10 cellular contexts compared by ENCODE assay signal in genomic region chr6:89239338-89239737, GRCh38. TPM values are rescaled to one million over a fixed set of nuclear protein-coding genes. Genes with fewer than 3 reads are reported as not detected.
DNase-seq lines count a peak whose midpoint lies in the region; ATAC-seq and TF ChIP-seq lines count a peak whose summit lies in the region.
"Had no signal": no experiment of that assay in that cellular context is flagged by ENCODE, and none has a peak within 500 bp of the region (broad histone marks: within the 10 kb centered on the region; RNA-seq: fewer than 3 reads in every experiment).

No MANE protein-coding gene starts in this region.

- no peaks in the 10 kb centered on the region for H3K9me2 ChIP-seq in MM.1S (replicated peaks; ENCODE audit: insufficient read depth, low read length)

- peak; percentile 51 for TF ChIP-seq CTCF in cardiac muscle cell (IDR thresholded peaks at IDR 0.05; ENCODE audit: low read depth, low read length)
- peak in 1 of 2 donors; percentile 22 for TF ChIP-seq CTCF in right atrium auricular region (IDR thresholded peaks at IDR 0.05)
- peak; percentile 56 for TF ChIP-seq CTCF in MM.1S (IDR thresholded peaks at IDR 0.05; ENCODE audit: low read length)

- H3K9ac ChIP-seq in MM.1S (ENCODE audit: low read length), result no peak overlapping the region
- H3K9ac ChIP-seq: parathyroid adenoma had no signal

- H3K36me3 Mint-ChIP-seq in central memory CD8-positive, alpha-beta T cell (ENCODE audit: insufficient read depth), result no peaks in the 10 kb centered on the region
- no peaks in the 10 kb centered on the region for H3K36me3 Mint-ChIP-seq in stimulated activated effector memory CD8-positive, alpha-beta T cell treated with anti-CD3 and anti-CD28 coated beads, Interleukin-12 subunit alpha, Interleukin-12 subunit beta, amount 100 ng/mL, for 72 hours

- H3K4me1 ChIP-seq in cardiac muscle cell (ENCODE audit: low read depth) (no peaks in the 10 kb centered on the region), right atrium auricular region (no peaks in the 10 kb centered on the region), MM.1S (ENCODE audit: low read length) (peaks cover 38% of the 10 kb centered on the region)
- H3K4me1 ChIP-seq: parathyroid adenoma had no signal

- H3K27me3 ChIP-seq in cardiac muscle cell (no peaks in the 10 kb centered on the region), right atrium auricular region (no peaks in the 10 kb centered on the region), MM.1S (replicated peaks; ENCODE audit: insufficient read depth, low read length) (no peaks in the 10 kb centered on the region)

- no peaks in the 10 kb centered on the region for H3K9me3 Mint-ChIP-seq in central memory CD8-positive, alpha-beta T cell
- no peaks in the 10 kb centered on the region for H3K9me3 Mint-ChIP-seq in stimulated activated effector memory CD8-positive, alpha-beta T cell treated with anti-CD3 and anti-CD28 coated beads, Interleukin-12 subunit alpha, Interleukin-12 subunit beta, amount 100 ng/mL, for 72 hours

- peaks cover 35% of the 10 kb centered on the region for H3K27me3 Mint-ChIP-seq in central memory CD8-positive, alpha-beta T cell

- ATAC-seq in central memory CD8-positive, alpha-beta T cell (replicated peaks; ENCODE audit: extremely low read depth, poor library complexity, severe bottlenecking), result peak; percentile 76
- peak; percentile 59 for ATAC-seq in stimulated activated effector memory CD8-positive, alpha-beta T cell treated with anti-CD3 and anti-CD28 coated beads, Interleukin-12 subunit alpha, Interleukin-12 subunit beta, amount 100 ng/mL, for 72 hours
- no peak for ATAC-seq in GM19397 (IDR thresholded peaks at IDR 0.05; ENCODE audit: unreplicated experiment)

- DNase-seq in cardiac muscle cell (ENCODE audit: low read depth in 1 of 2, low spot score in 1 of 2), result peak in 1 of 2 donors; percentile 18
- DNase-seq in right atrium auricular region (ENCODE audit: low spot score), result no peak
- peak; percentile 67 for DNase-seq in MM.1S
- DNase-seq in central memory CD8-positive, alpha-beta T cell (ENCODE audit: low spot score in 2 of 2), result no peak
- peak in 1 of 2 donors; percentile 54 for DNase-seq in stimulated activated effector memory CD8-positive, alpha-beta T cell treated with anti-CD3 and anti-CD28 coated beads, Interleukin-12 subunit alpha, Interleukin-12 subunit beta, amount 100 ng/mL, for 72 hours (ENCODE audit: low spot score in 2 of 2)
- no peak for DNase-seq in NCI-H524 (lab: John Stamatoyannopoulos, UW)
- DNase-seq in NK-92 (lab: John Stamatoyannopoulos, UW; ENCODE audit: unreplicated experiment), result no peak
- DNase-seq: NCI-H1105 treated with DMSO at 0.1 percent for 48 hours had no signal

- no peaks in the 10 kb centered on the region for H3K36me3 ChIP-seq in cardiac muscle cell
- no peaks in the 10 kb centered on the region for H3K36me3 ChIP-seq in right atrium auricular region
- H3K36me3 ChIP-seq in MM.1S (replicated peaks; ENCODE audit: insufficient read depth, low read length), result no peaks in the 10 kb centered on the region

- no peak overlapping the region for H3K27ac ChIP-seq in cardiac muscle cell
- H3K27ac ChIP-seq in right atrium auricular region, result no peak overlapping the region
- H3K27ac ChIP-seq in MM.1S (ENCODE audit: low read length), result no peak overlapping the region
- H3K27ac ChIP-seq: parathyroid adenoma had no signal

- H3K4me1 Mint-ChIP-seq in central memory CD8-positive, alpha-beta T cell, result peaks cover 20% of the 10 kb centered on the region
- peaks cover 12% of the 10 kb centered on the region for H3K4me1 Mint-ChIP-seq in stimulated activated effector memory CD8-positive, alpha-beta T cell treated with anti-CD3 and anti-CD28 coated beads, Interleukin-12 subunit alpha, Interleukin-12 subunit beta, amount 100 ng/mL, for 72 hours

- no peaks in the 10 kb centered on the region for H3K79me2 ChIP-seq in MM.1S (ENCODE audit: low read length)
- H3K79me2 ChIP-seq: parathyroid adenoma had no signal

- H3F3A ChIP-seq in MM.1S (ENCODE audit: insufficient read depth, low read length), result peaks cover 22% of the 10 kb centered on the region

- H3K4me3 ChIP-seq in cardiac muscle cell, result no peak overlapping the region
- H3K4me3 ChIP-seq in right atrium auricular region, result no peak overlapping the region
- no peak overlapping the region for H3K4me3 ChIP-seq in MM.1S (ENCODE audit: low read length)

- no peak overlapping the region for H3K4me3 Mint-ChIP-seq in central memory CD8-positive, alpha-beta T cell
- H3K4me3 Mint-ChIP-seq in stimulated activated effector memory CD8-positive, alpha-beta T cell treated with anti-CD3 and anti-CD28 coated beads, Interleukin-12 subunit alpha, Interleukin-12 subunit beta, amount 100 ng/mL, for 72 hours, result no peak overlapping the region

- H4K20me1 ChIP-seq in MM.1S (ENCODE audit: insufficient read depth, low read length), result no peaks in the 10 kb centered on the region

- H3K9me3 ChIP-seq in cardiac muscle cell (ENCODE audit: low read depth) (no peaks in the 10 kb centered on the region), right atrium auricular region (no peaks in the 10 kb centered on the region), MM.1S (replicated peaks; ENCODE audit: insufficient read depth, low read length) (no peaks in the 10 kb centered on the region)

- peak overlapping the region; percentile 20 for H3K4me2 ChIP-seq in MM.1S (ENCODE audit: low read depth, low read length)

- H2AFZ ChIP-seq in MM.1S (ENCODE audit: low read length), result no peak overlapping the region
- H2AFZ ChIP-seq: parathyroid adenoma had no signal

- H3K27ac Mint-ChIP-seq in central memory CD8-positive, alpha-beta T cell (ENCODE audit: low read depth), result no peak overlapping the region
- H3K27ac Mint-ChIP-seq in stimulated activated effector memory CD8-positive, alpha-beta T cell treated with anti-CD3 and anti-CD28 coated beads, Interleukin-12 subunit alpha, Interleukin-12 subunit beta, amount 100 ng/mL, for 72 hours, result no peak overlapping the region

RNA-seq across cellular contexts. Expression of gene GABRR1, which starts 22.2 kb away (rescaled TPM):
- total RNA-seq in cardiac muscle cell (not detected in 2 replicates), right atrium auricular region (under 1 TPM in 1 of 2 donors, not detected in 1; 0.24 TPM)
- polyA plus RNA-seq in cardiac muscle cell, result not detected in 2 replicates
